ENCODE assay signal across 9 cellular contexts in genomic region chr11:29490951-29491350, GRCh38.
"Had no signal": no experiment of that assay in that cellular context is flagged by ENCODE, and none has a peak within 500 bp of the region (broad histone marks: within the 10 kb centered on the region; RNA-seq: fewer than 3 reads in every experiment).

No MANE protein-coding gene starts in this region.

- DNase-seq: GM23248, GOT3, H7, HFFc6, IMR-90, KG1 had no signal

- H3K9me3 ChIP-seq: HAP-1 had no signal

- H2AFZ ChIP-seq: GM23248 had no signal

- H3K4me3 ChIP-seq: GM23248, HAP-1, K562 had no signal

- ATAC-seq: HCT116, K562 had no signal

- H3K9ac ChIP-seq: GM23248 had no signal

- H3K4me1 ChIP-seq: HAP-1 had no signal

- H3K27ac ChIP-seq: GM23248 had no signal

- H3K36me3 ChIP-seq: HAP-1 had no signal
